ENCODE assay signal across 12 cellular contexts in the genomic region with DNA sequence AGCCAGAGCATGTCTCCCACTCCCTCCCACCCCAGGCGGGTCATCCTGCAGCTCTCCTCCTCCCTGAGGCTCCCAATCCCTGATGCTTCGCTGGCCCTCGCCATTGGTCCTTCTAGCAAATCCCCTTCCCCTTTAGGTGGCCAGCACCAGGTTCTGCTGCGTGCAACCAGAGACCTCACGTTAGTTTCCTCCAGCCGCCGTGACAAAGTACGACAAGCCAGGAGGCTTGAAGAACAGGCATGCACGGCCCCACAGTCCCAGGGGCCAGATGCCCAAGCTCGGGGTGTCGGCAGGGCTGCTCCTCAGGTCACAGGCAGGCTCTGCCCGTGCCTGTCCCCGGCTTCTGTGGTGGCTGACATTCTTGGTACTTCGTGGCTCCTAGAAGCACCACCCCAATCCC.
DNase-seq lines count a peak whose midpoint lies in the region; ATAC-seq and TF ChIP-seq lines count a peak whose summit lies in the region.
"Had no signal": no experiment of that assay in that cellular context is flagged by ENCODE, and none has a peak within 500 bp of the region (broad histone marks: within the 10 kb centered on the region; RNA-seq: fewer than 3 reads in every experiment).

No MANE protein-coding gene starts in this region.

- no peak overlapping the region for H3K27ac ChIP-seq in endodermal cell (ENCODE audit: low read depth, low read length)
- no peak overlapping the region for H3K27ac ChIP-seq in upper lobe of right lung
- H3K27ac ChIP-seq in PC-9: no peak overlapping the region
- H3K27ac ChIP-seq: GM23248 had no signal

- H4K20me1 ChIP-seq in PC-9 (ENCODE audit: insufficient read depth): no peaks in the 10 kb centered on the region

- H3K4me1 Mint-ChIP-seq in CD14-positive monocyte: no peaks in the 10 kb centered on the region
- peaks cover 2% of the 10 kb centered on the region for H3K4me1 Mint-ChIP-seq in endodermal cell
- H3K4me1 Mint-ChIP-seq in progenitor cell of endocrine pancreas (ENCODE audit: low read depth): peaks cover 17% of the 10 kb centered on the region

- H3K9me3 ChIP-seq in endodermal cell (ENCODE audit: control insufficient read depth, low read length) (peaks cover 11% of the 10 kb centered on the region), upper lobe of right lung (no peaks in the 10 kb centered on the region), PC-9 (ENCODE audit: insufficient read depth, low read depth) (no peaks in the 10 kb centered on the region)
- H3K9me3 ChIP-seq: BE2C, Caco-2, HAP-1 had no signal

- DNase-seq in CD14-positive monocyte (ENCODE audit: low spot score): peak; percentile 30
- peak; percentile 34 for DNase-seq in endodermal cell
- DNase-seq in progenitor cell of endocrine pancreas (ENCODE audit: low spot score, unreplicated experiment): no peak
- DNase-seq in upper lobe of right lung: no peak
- no peak for DNase-seq in PC-9
- DNase-seq in NK-92 (lab: John Stamatoyannopoulos, UW; ENCODE audit: unreplicated experiment): no peak
- DNase-seq: C1 segment of cervical spinal cord; Caco-2; CD4-positive, alpha-beta T cell; GM23248 had no signal

- H3K4me2 ChIP-seq in PC-9: no peak overlapping the region

- no peaks in the 10 kb centered on the region for H3K4me1 ChIP-seq in endodermal cell (ENCODE audit: control insufficient read depth, insufficient read depth, low read length)
- no peaks in the 10 kb centered on the region for H3K4me1 ChIP-seq in upper lobe of right lung
- H3K4me1 ChIP-seq in PC-9 (replicated peaks; ENCODE audit: insufficient read depth): no peaks in the 10 kb centered on the region
- H3K4me1 ChIP-seq: Caco-2, HAP-1 had no signal

- H3K27me3 ChIP-seq in endodermal cell (ENCODE audit: control insufficient read depth, insufficient read depth, low read length, poor library complexity, severe bottlenecking) (no peaks in the 10 kb centered on the region), upper lobe of right lung (no peaks in the 10 kb centered on the region), PC-9 (ENCODE audit: insufficient read depth, low read depth) (peaks cover 66% of the 10 kb centered on the region)
- H3K27me3 ChIP-seq: BE2C had no signal

- no peaks in the 10 kb centered on the region for H3F3A ChIP-seq in PC-9 (ENCODE audit: insufficient read depth, low read depth)

- CTCF ChIA-PET in PC-9 (lab: Charles Lee): no interaction called here

- POLR2A ChIA-PET in PC-9 (lab: Charles Lee; ENCODE audit: unreplicated experiment): no interaction called here

- H3K9ac ChIP-seq in endodermal cell (ENCODE audit: extremely low read depth, low read length, poor library complexity, severe bottlenecking): no peak overlapping the region
- H3K9ac ChIP-seq: GM23248 had no signal

- BruUV-seq in PC-9 (replicated peaks; lab: Mats Ljungman, UMichigan): no TSS peak

- H3K9me3 Mint-ChIP-seq in CD14-positive monocyte (peaks cover 0 to 14% (median 1%) of the 10 kb centered on the region in 7 donors), endodermal cell (peaks cover 30% of the 10 kb centered on the region), progenitor cell of endocrine pancreas (ENCODE audit: low read depth) (peaks cover 16% of the 10 kb centered on the region)
- H3K9me3 Mint-ChIP-seq: CD4-positive, alpha-beta T cell had no signal

- no peak overlapping the region for H3K27ac Mint-ChIP-seq in CD14-positive monocyte
- no peak overlapping the region for H3K27ac Mint-ChIP-seq in endodermal cell
- peak overlapping the region; percentile 71 for H3K27ac Mint-ChIP-seq in progenitor cell of endocrine pancreas
- H3K27ac Mint-ChIP-seq: CD4-positive, alpha-beta T cell had no signal

- peak; percentile 16 for ATAC-seq in upper lobe of right lung

- no peak overlapping the region for H2AFZ ChIP-seq in PC-9
- H2AFZ ChIP-seq: GM23248 had no signal

- H3K27me3 Mint-ChIP-seq in CD14-positive monocyte (ENCODE audit: low read depth in 3 of 3): peaks cover 0 to 5% (median 2%) of the 10 kb centered on the region in 3 donors
- H3K27me3 Mint-ChIP-seq in endodermal cell (ENCODE audit: insufficient read depth): no peaks in the 10 kb centered on the region
- H3K27me3 Mint-ChIP-seq in progenitor cell of endocrine pancreas: no peaks in the 10 kb centered on the region

- 94 to 95% methylated on average over 10 to 14 of the region's 14 CpGs for WGBS in endodermal cell (ENCODE audit: insufficient coverage in 1 of 2, insufficient read length in 1 of 2), 2 experiments

- H3K36me3 Mint-ChIP-seq in CD14-positive monocyte: no peaks in the 10 kb centered on the region
- H3K36me3 Mint-ChIP-seq in endodermal cell (ENCODE audit: low read depth): peaks cover 3% of the 10 kb centered on the region
- H3K36me3 Mint-ChIP-seq in progenitor cell of endocrine pancreas (ENCODE audit: insufficient read depth): peaks cover 9% of the 10 kb centered on the region

- TF ChIP-seq CTCF in CD14-positive monocyte (IDR thresholded peaks at IDR 0.05) (no peak), endodermal cell (conservative IDR thresholded peaks at IDR 0.05) (no peak), progenitor cell of endocrine pancreas (IDR thresholded peaks at IDR 0.05; ENCODE audit: unreplicated experiment) (no peak), upper lobe of right lung (IDR thresholded peaks at IDR 0.05) (no peak), PC-9 (conservative IDR thresholded peaks at IDR 0.05) (no peak)

- no peak overlapping the region for H3K4me3 Mint-ChIP-seq in CD14-positive monocyte
- H3K4me3 Mint-ChIP-seq in endodermal cell: no peak overlapping the region
- no peak overlapping the region for H3K4me3 Mint-ChIP-seq in progenitor cell of endocrine pancreas (ENCODE audit: low read depth)
- H3K4me3 Mint-ChIP-seq: CD4-positive, alpha-beta T cell had no signal

- H3K79me2 ChIP-seq in PC-9 (ENCODE audit: low read depth): no peaks in the 10 kb centered on the region

- no peak overlapping the region for H3K4me3 ChIP-seq in endodermal cell (ENCODE audit: low read length)
- no peak overlapping the region for H3K4me3 ChIP-seq in upper lobe of right lung
- no peak overlapping the region for H3K4me3 ChIP-seq in PC-9
- H3K4me3 ChIP-seq: GM23248, HAP-1 had no signal

- no peaks in the 10 kb centered on the region for H3K9me2 ChIP-seq in PC-9 (ENCODE audit: insufficient read depth)

- intact Hi-C loops in CD14-positive monocyte (cut with micrococcal nuclease): no loop called here
- intact Hi-C loops in upper lobe of right lung (cut with DNase I): no loop called here
- intact Hi-C loops in PC-9 (cut with micrococcal nuclease; ENCODE audit: unreplicated experiment): no loop called here

- H3K36me3 ChIP-seq in endodermal cell (ENCODE audit: control insufficient read depth, insufficient read depth, low read length) (no peaks in the 10 kb centered on the region), upper lobe of right lung (no peaks in the 10 kb centered on the region), PC-9 (ENCODE audit: low read depth) (no peaks in the 10 kb centered on the region)
- H3K36me3 ChIP-seq: HAP-1 had no signal

Comparison
In these comparisons a context has a peak if more than half of its experiments do, and no peak if none do; other contexts are left out.
1. DNase-seq: peak in CD14-positive monocyte (single experiment) and endodermal cell (single experiment); none in progenitor cell of endocrine pancreas (single experiment), upper lobe of right lung (single experiment), PC-9 (0 of 2) and NK-92 (single experiment).